11 cellular contexts compared by ENCODE assay signal in genomic region chr4:139934336-139934735, GRCh38.
DNase-seq lines count a peak whose midpoint lies in the region; ATAC-seq and TF ChIP-seq lines count a peak whose summit lies in the region.
"Had no signal": no experiment of that assay in that cellular context is flagged by ENCODE, and none has a peak within 500 bp of the region (broad histone marks: within the 10 kb centered on the region; RNA-seq: fewer than 3 reads in every experiment).

No MANE protein-coding gene starts in this region.

- H3K4me1 Mint-ChIP-seq in activated CD8-positive, alpha-beta T cell treated with anti-CD3 and anti-CD28 coated beads for 36 hours (ENCODE audit: low read depth) = no peaks in the 10 kb centered on the region
- H3K4me1 Mint-ChIP-seq: activated naive CD8-positive, alpha-beta T cell treated with anti-CD3 and anti-CD28 coated beads, Interleukin-2, amount 50 U/mL, for 24 hours; CD4-positive, CD25-positive, alpha-beta regulatory T cell had no signal

- TF ChIP-seq CTCF in activated CD8-positive, alpha-beta T cell treated with anti-CD3 and anti-CD28 coated beads for 36 hours (IDR thresholded peaks at IDR 0.05) = no peak

- peak; percentile 76 for ATAC-seq in SK-N-SH treated with all-trans-retinoic acid at 6 μM for 48 hours
- ATAC-seq in HG02798 (IDR thresholded peaks at IDR 0.05; ENCODE audit: poor library complexity, unreplicated experiment) = no peak
- ATAC-seq in activated CD8-positive, alpha-beta T cell treated with anti-CD3 and anti-CD28 coated beads for 36 hours = no peak
- ATAC-seq in HG03354 (IDR thresholded peaks at IDR 0.05; ENCODE audit: poor library complexity, severe bottlenecking, unreplicated experiment) = no peak
- ATAC-seq: activated naive CD8-positive, alpha-beta T cell treated with anti-CD3 and anti-CD28 coated beads, Interleukin-2, amount 50 U/mL, for 24 hours had no signal

- H3K36me3 Mint-ChIP-seq in activated CD8-positive, alpha-beta T cell treated with anti-CD3 and anti-CD28 coated beads for 36 hours (ENCODE audit: low read depth) = no peaks in the 10 kb centered on the region
- H3K36me3 Mint-ChIP-seq: CD4-positive, CD25-positive, alpha-beta regulatory T cell had no signal

- CTCF ChIA-PET in activated CD8-positive, alpha-beta T cell treated with anti-CD3 and anti-CD28 coated beads for 36 hours (lab: Charles Lee) = no interaction called here

- no peak overlapping the region for H3K4me3 Mint-ChIP-seq in activated CD8-positive, alpha-beta T cell treated with anti-CD3 and anti-CD28 coated beads for 36 hours
- H3K4me3 Mint-ChIP-seq: activated naive CD8-positive, alpha-beta T cell treated with anti-CD3 and anti-CD28 coated beads, Interleukin-2, amount 50 U/mL, for 24 hours; CD4-positive, CD25-positive, alpha-beta regulatory T cell had no signal

- POLR2A ChIA-PET in activated CD8-positive, alpha-beta T cell treated with anti-CD3 and anti-CD28 coated beads for 36 hours (lab: Charles Lee) = no interaction called here

- intact Hi-C loops in activated CD8-positive, alpha-beta T cell treated with anti-CD3 and anti-CD28 coated beads for 36 hours (cut with micrococcal nuclease) = no loop called here

- H3K9me3 Mint-ChIP-seq in activated CD8-positive, alpha-beta T cell treated with anti-CD3 and anti-CD28 coated beads for 36 hours = no peaks in the 10 kb centered on the region
- H3K9me3 Mint-ChIP-seq: activated naive CD8-positive, alpha-beta T cell treated with anti-CD3 and anti-CD28 coated beads, Interleukin-2, amount 50 U/mL, for 24 hours; CD4-positive, CD25-positive, alpha-beta regulatory T cell had no signal

- peak; percentile 31 for DNase-seq in EL
- peak; percentile 9 for DNase-seq in NCI-H1436 treated with DMSO at 0.1 percent for 48 hours (lab: John Stamatoyannopoulos, UW)
- DNase-seq in lung microvascular endothelial cell (ENCODE audit: low read depth in 2 of 2) = peak; percentile 39 to 55
- no peak for DNase-seq in activated CD8-positive, alpha-beta T cell treated with anti-CD3 and anti-CD28 coated beads for 36 hours
- DNase-seq in RKO (ENCODE audit: low spot score) = no peak
- DNase-seq: activated CD8-positive, alpha-beta memory T cell treated with anti-CD3 and anti-CD28 coated beads, Interleukin-2, amount 50 U/mL, for 48 hours; activated naive CD8-positive, alpha-beta T cell treated with anti-CD3 and anti-CD28 coated beads, Interleukin-2, amount 50 U/mL, for 24 hours; CD4-positive, CD25-positive, alpha-beta regulatory T cell had no signal

- no peak overlapping the region for H3K27ac Mint-ChIP-seq in activated CD8-positive, alpha-beta T cell treated with anti-CD3 and anti-CD28 coated beads for 36 hours
- H3K27ac Mint-ChIP-seq: activated naive CD8-positive, alpha-beta T cell treated with anti-CD3 and anti-CD28 coated beads, Interleukin-2, amount 50 U/mL, for 24 hours; CD4-positive, CD25-positive, alpha-beta regulatory T cell had no signal

- no peaks in the 10 kb centered on the region for H3K27me3 Mint-ChIP-seq in activated CD8-positive, alpha-beta T cell treated with anti-CD3 and anti-CD28 coated beads for 36 hours
- H3K27me3 Mint-ChIP-seq: CD4-positive, CD25-positive, alpha-beta regulatory T cell had no signal

TF ChIP-seq in SK-N-SH treated with all-trans-retinoic acid at 6 μM for 48 hours, 23 proteins besides CTCF, POLR2A, EP300 and RAD21:
- TF ChIP-seq ZFP3 (CRISPR knock-in tag; IDR thresholded peaks at IDR 0.05) (no peak), TSHZ2 (CRISPR knock-in tag; IDR thresholded peaks at IDR 0.05) (no peak), TCF4 (CRISPR knock-in tag; IDR thresholded peaks at IDR 0.05; ENCODE audit: borderline replicate concordance) (no peak), SNAI2 (CRISPR knock-in tag; IDR thresholded peaks at IDR 0.05) (no peak), ZNF8 (CRISPR knock-in tag; IDR thresholded peaks at IDR 0.05) (no peak), GLIS3 (CRISPR knock-in tag; IDR thresholded peaks at IDR 0.05) (no peak), CSDC2 (CRISPR knock-in tag; IDR thresholded peaks at IDR 0.05) (no peak), ZNF565 (CRISPR knock-in tag; conservative IDR thresholded peaks at IDR 0.05; ENCODE audit: low read depth) (no peak), ESRRG (CRISPR knock-in tag; IDR thresholded peaks at IDR 0.05) (no peak), ISL1 (CRISPR knock-in tag; IDR thresholded peaks at IDR 0.05) (no peak), ZFP30 (CRISPR knock-in tag; IDR thresholded peaks at IDR 0.05) (no peak), RARB (CRISPR knock-in tag; IDR thresholded peaks at IDR 0.05) (no peak), TOX (CRISPR knock-in tag; IDR thresholded peaks at IDR 0.05; ENCODE audit: borderline replicate concordance) (no peak), ARNTL (CRISPR knock-in tag; IDR thresholded peaks at IDR 0.05; ENCODE audit: borderline replicate concordance, low read depth) (no peak)

Comparison
In these comparisons a context has a peak if more than half of its experiments do, and no peak if none do; other contexts are left out.
1. DNase-seq: peak in EL (single experiment), NCI-H1436 treated with DMSO at 0.1 percent for 48 hours (single experiment) and lung microvascular endothelial cell (2 of 2); none in activated CD8-positive, alpha-beta T cell treated with anti-CD3 and anti-CD28 coated beads for 36 hours (single experiment) and RKO (single experiment).